Comparison of ENCODE assay signal across 25 cellular contexts in genomic region chr1:202880961-202881460, GRCh38.
"Had no signal": no experiment of that assay in that cellular context is flagged by ENCODE, and none has a peak within 500 bp of the region (broad histone marks: within the 10 kb centered on the region; RNA-seq: fewer than 3 reads in every experiment).

No MANE protein-coding gene starts in this region.

- H3K9me3 ChIP-seq: left ventricle myocardium inferior, psoas muscle, right atrium auricular region, right lobe of liver, tibial nerve, upper lobe of left lung, vagina had no signal

- H3K27ac Mint-ChIP-seq: mesothelial cell of epicardium; naive B cell; stimulated activated memory B cell treated with anti-CD40 and anti-IgM and Interleukin-4, amounts not matched to agents 10 μg/mL and 1 μg/mL and 100 μg/mL, for 72 hours had no signal

- H3K4me1 Mint-ChIP-seq: mesothelial cell of epicardium; nephron progenitor cell; stimulated activated naive CD8-positive, alpha-beta T cell treated with anti-CD3 and anti-CD28 coated beads, Interleukin-15, amount 100 ng/mL, for 72 hours had no signal

- H3K4me2 ChIP-seq: hepatocyte, smooth muscle cell had no signal

- H3K79me2 ChIP-seq: parathyroid adenoma had no signal

- H3K4me1 ChIP-seq: left ventricle myocardium inferior, parathyroid adenoma, psoas muscle, right atrium auricular region, right lobe of liver, tibial nerve, vagina had no signal

- H3K27ac ChIP-seq: hepatocyte, left ventricle myocardium inferior, parathyroid adenoma, psoas muscle, right atrium auricular region, right lobe of liver, tibial nerve, upper lobe of left lung, vagina had no signal

- H2AFZ ChIP-seq: hepatocyte, parathyroid adenoma had no signal

- H3K4me3 ChIP-seq: hepatocyte, left ventricle myocardium inferior, lung, psoas muscle, right atrium auricular region, right lobe of liver, smooth muscle cell, tibial nerve, upper lobe of left lung, vagina had no signal

- H3K9ac ChIP-seq: parathyroid adenoma had no signal

- H3K4me3 Mint-ChIP-seq: mesothelial cell of epicardium; natural killer cell; nephron progenitor cell; stimulated activated memory B cell treated with anti-CD40 and anti-IgM and Interleukin-4, amounts not matched to agents 10 μg/mL and 1 μg/mL and 100 μg/mL, for 72 hours; stimulated activated naive CD8-positive, alpha-beta T cell treated with anti-CD3 and anti-CD28 coated beads, Interleukin-15, amount 100 ng/mL, for 72 hours had no signal

- ATAC-seq: natural killer cell; psoas muscle; right lobe of liver; stimulated activated memory B cell treated with anti-CD40 and anti-IgM and Interleukin-4, amounts not matched to agents 10 μg/mL and 1 μg/mL and 100 μg/mL, for 72 hours; stimulated activated naive CD8-positive, alpha-beta T cell treated with anti-CD3 and anti-CD28 coated beads, Interleukin-15, amount 100 ng/mL, for 72 hours had no signal

- H3K27me3 Mint-ChIP-seq: naive B cell; stimulated activated memory B cell treated with anti-CD40 and anti-IgM and Interleukin-4, amounts not matched to agents 10 μg/mL and 1 μg/mL and 100 μg/mL, for 72 hours; stimulated activated naive CD8-positive, alpha-beta T cell treated with anti-CD3 and anti-CD28 coated beads, Interleukin-15, amount 100 ng/mL, for 72 hours had no signal

- H3K27me3 ChIP-seq: hepatocyte, right atrium auricular region, right lobe of liver, tibial nerve, upper lobe of left lung, vagina had no signal

- DNase-seq: islet precursor cell; left ventricle myocardium inferior; mesendoderm; naive B cell; natural killer cell; nephron progenitor cell; psoas muscle; right lobe of liver; stimulated activated CD4-positive, alpha-beta T cell treated with anti-CD3 and anti-CD28 coated beads, Interleukin-1b, Interleukin-23, amount 100 ng/mL, for 48 hours; stimulated activated CD4-positive, alpha-beta T cell treated with anti-CD3 and anti-CD28 coated beads, Interleukin-2, amount 100 ng/mL, for 48 hours; stimulated activated CD4-positive, alpha-beta T cell treated with anti-CD3 and anti-CD28 coated beads, Interleukin-4, amount 100 ng/mL, for 4 hours; stimulated activated CD8-positive, alpha-beta memory T cell treated with anti-CD3 and anti-CD28 coated beads, Interleukin-4, amount 100 ng/mL, for 48 hours; stimulated activated naive CD4-positive, alpha-beta T cell treated with Interleukin-2 at 50 U/mL for 16 hours; stimulated activated naive CD8-positive, alpha-beta T cell treated with anti-CD3 and anti-CD28 coated beads, Interleukin-15, amount 100 ng/mL, for 72 hours; substantia nigra; upper lobe of left lung had no signal

- H3K9me3 Mint-ChIP-seq: mesothelial cell of epicardium; naive B cell; natural killer cell; nephron progenitor cell; stimulated activated memory B cell treated with anti-CD40 and anti-IgM and Interleukin-4, amounts not matched to agents 10 μg/mL and 1 μg/mL and 100 μg/mL, for 72 hours; stimulated activated naive CD8-positive, alpha-beta T cell treated with anti-CD3 and anti-CD28 coated beads, Interleukin-15, amount 100 ng/mL, for 72 hours had no signal
